Comparison of ENCODE assay signal across 11 cellular contexts in the genomic region with DNA sequence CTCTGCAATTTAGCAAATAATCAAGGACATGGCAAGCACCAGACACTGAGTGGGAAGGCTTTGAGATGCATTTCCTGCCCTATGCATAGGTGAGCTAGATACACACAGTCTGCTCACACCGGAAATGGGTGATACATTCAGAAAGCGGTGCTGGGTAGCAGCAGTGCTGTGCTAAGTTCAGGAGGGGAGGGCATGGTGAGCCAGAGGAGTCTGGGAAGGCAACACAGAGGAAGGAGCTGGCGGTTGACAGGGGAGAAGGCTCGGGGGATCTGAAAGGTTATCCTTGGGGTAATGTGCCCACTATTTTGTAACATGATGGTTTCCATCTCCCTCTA. TPM values are rescaled to one million over a fixed set of nuclear protein-coding genes. Genes with fewer than 3 reads are reported as not detected.
DNase-seq lines count a peak whose midpoint lies in the region; ATAC-seq and TF ChIP-seq lines count a peak whose summit lies in the region.
"Had no signal": no experiment of that assay in that cellular context is flagged by ENCODE, and none has a peak within 500 bp of the region (broad histone marks: within the 10 kb centered on the region; RNA-seq: fewer than 3 reads in every experiment).

No MANE protein-coding gene starts in this region.

- intact Hi-C loops in activated naive CD4-positive, alpha-beta T cell treated with anti-CD3 and anti-CD28 coated beads for 36 hours (cut with micrococcal nuclease) = loop anchor here (1.0 to 5.0 kb wide), 7 partner anchors 11 to 173 kb away; a partner anchor contains a TSS

- H3K9me3 Mint-ChIP-seq in activated naive CD4-positive, alpha-beta T cell treated with anti-CD3 and anti-CD28 coated beads for 36 hours = no peaks in the 10 kb centered on the region
- no peaks in the 10 kb centered on the region for H3K9me3 Mint-ChIP-seq in WTC11

- peaks cover 3% of the 10 kb centered on the region for H3K36me3 Mint-ChIP-seq in activated naive CD4-positive, alpha-beta T cell treated with anti-CD3 and anti-CD28 coated beads for 36 hours (ENCODE audit: low read depth)
- no peaks in the 10 kb centered on the region for H3K36me3 Mint-ChIP-seq in WTC11

- no peak for TF ChIP-seq CTCF in WTC11 (IDR thresholded peaks at IDR 0.05)

- POLR2A ChIA-PET in WTC11 (lab: Charles Lee) = no interaction called here

- no peaks in the 10 kb centered on the region for H3K27me3 Mint-ChIP-seq in activated naive CD4-positive, alpha-beta T cell treated with anti-CD3 and anti-CD28 coated beads for 36 hours (ENCODE audit: low read depth)
- no peaks in the 10 kb centered on the region for H3K27me3 Mint-ChIP-seq in WTC11 (ENCODE audit: low read depth)

- ATAC-seq in GM21360 (IDR thresholded peaks at IDR 0.05; ENCODE audit: unreplicated experiment) (peak; percentile 51), WTC11 (no peak), HG03342 (IDR thresholded peaks at IDR 0.05; ENCODE audit: unreplicated experiment) (no peak)
- ATAC-seq: PC-3 had no signal

- CTCF ChIA-PET in activated naive CD4-positive, alpha-beta T cell treated with anti-CD3 and anti-CD28 coated beads for 36 hours (lab: Charles Lee) = interaction anchor here (0.7 to 1.3 kb wide), 5 partner anchors 10 to 220 kb away, joined by 3 to 5 read pairs (median 3); no protein-coding TSS in a partner anchor
- CTCF ChIA-PET in WTC11 (lab: Charles Lee) = no interaction called here

- peak overlapping the region; percentile 90 for H3K27ac Mint-ChIP-seq in activated naive CD4-positive, alpha-beta T cell treated with anti-CD3 and anti-CD28 coated beads for 36 hours
- no peak overlapping the region for H3K27ac Mint-ChIP-seq in WTC11

- peaks cover 33% of the 10 kb centered on the region for H3K4me1 Mint-ChIP-seq in activated naive CD4-positive, alpha-beta T cell treated with anti-CD3 and anti-CD28 coated beads for 36 hours (ENCODE audit: low read depth)
- peaks cover 7% of the 10 kb centered on the region; the same call in 1 of the 2 replicates for H3K4me1 Mint-ChIP-seq in WTC11

- no peak overlapping the region for H3K4me3 Mint-ChIP-seq in activated naive CD4-positive, alpha-beta T cell treated with anti-CD3 and anti-CD28 coated beads for 36 hours
- no peak overlapping the region for H3K4me3 Mint-ChIP-seq in WTC11

- DNase-seq in activated CD4-positive, CD25-positive, alpha-beta regulatory T cell (lab: John Stamatoyannopoulos, UW) = peak in 3 of 4 experiments; percentile 19 to 34 (median 20)
- DNase-seq in activated naive CD4-positive, alpha-beta T cell treated with anti-CD3 and anti-CD28 coated beads for 36 hours = peak; percentile 90
- DNase-seq in stimulated activated CD4-positive, alpha-beta T cell treated with anti-CD3 and anti-CD28 coated beads, TNF-alpha, amount 100 ng/mL, for 1 hour (ENCODE audit: low read depth in 3 of 3, low spot score in 1 of 3) = peak in 2 of 3 donors; percentile 21 to 32
- DNase-seq in WTC11 (ENCODE audit: low spot score) (no peak), SHP77 (lab: John Stamatoyannopoulos, UW) (no peak), NCI-H146 treated with DMSO at 0.1 percent for 48 hours (lab: John Stamatoyannopoulos, UW; ENCODE audit: unreplicated experiment) (no peak)
- DNase-seq: foreskin melanocyte, KBM-7, PC-3 had no signal

TF ChIP-seq in WTC11, 78 proteins besides CTCF, POLR2A, EP300 and RAD21:
- TF ChIP-seq OVOL2 (CRISPR knock-in tag; IDR thresholded peaks at IDR 0.05; ENCODE audit: borderline replicate concordance) (no peak), EMX1 (CRISPR knock-in tag; IDR thresholded peaks at IDR 0.05) (no peak), JUN (CRISPR knock-in tag; IDR thresholded peaks at IDR 0.05) (no peak), ZNF138 (CRISPR knock-in tag; conservative IDR thresholded peaks at IDR 0.05) (no peak), ZNF671 (CRISPR knock-in tag; IDR thresholded peaks at IDR 0.05) (no peak), NFE2L1 (CRISPR knock-in tag; IDR thresholded peaks at IDR 0.05) (no peak), FOXP1 (CRISPR knock-in tag; IDR thresholded peaks at IDR 0.05; ENCODE audit: borderline replicate concordance) (no peak)
- TF ChIP-seq, protein P1, sequence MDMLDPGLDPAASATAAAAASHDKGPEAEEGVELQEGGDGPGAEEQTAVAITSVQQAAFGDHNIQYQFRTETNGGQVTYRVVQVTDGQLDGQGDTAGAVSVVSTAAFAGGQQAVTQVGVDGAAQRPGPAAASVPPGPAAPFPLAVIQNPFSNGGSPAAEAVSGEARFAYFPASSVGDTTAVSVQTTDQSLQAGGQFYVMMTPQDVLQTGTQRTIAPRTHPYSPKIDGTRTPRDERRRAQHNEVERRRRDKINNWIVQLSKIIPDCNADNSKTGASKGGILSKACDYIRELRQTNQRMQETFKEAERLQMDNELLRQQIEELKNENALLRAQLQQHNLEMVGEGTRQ (CRISPR knock-in tag; IDR thresholded peaks at IDR 0.05) = no peak
- TF ChIP-seq, protein P2, sequence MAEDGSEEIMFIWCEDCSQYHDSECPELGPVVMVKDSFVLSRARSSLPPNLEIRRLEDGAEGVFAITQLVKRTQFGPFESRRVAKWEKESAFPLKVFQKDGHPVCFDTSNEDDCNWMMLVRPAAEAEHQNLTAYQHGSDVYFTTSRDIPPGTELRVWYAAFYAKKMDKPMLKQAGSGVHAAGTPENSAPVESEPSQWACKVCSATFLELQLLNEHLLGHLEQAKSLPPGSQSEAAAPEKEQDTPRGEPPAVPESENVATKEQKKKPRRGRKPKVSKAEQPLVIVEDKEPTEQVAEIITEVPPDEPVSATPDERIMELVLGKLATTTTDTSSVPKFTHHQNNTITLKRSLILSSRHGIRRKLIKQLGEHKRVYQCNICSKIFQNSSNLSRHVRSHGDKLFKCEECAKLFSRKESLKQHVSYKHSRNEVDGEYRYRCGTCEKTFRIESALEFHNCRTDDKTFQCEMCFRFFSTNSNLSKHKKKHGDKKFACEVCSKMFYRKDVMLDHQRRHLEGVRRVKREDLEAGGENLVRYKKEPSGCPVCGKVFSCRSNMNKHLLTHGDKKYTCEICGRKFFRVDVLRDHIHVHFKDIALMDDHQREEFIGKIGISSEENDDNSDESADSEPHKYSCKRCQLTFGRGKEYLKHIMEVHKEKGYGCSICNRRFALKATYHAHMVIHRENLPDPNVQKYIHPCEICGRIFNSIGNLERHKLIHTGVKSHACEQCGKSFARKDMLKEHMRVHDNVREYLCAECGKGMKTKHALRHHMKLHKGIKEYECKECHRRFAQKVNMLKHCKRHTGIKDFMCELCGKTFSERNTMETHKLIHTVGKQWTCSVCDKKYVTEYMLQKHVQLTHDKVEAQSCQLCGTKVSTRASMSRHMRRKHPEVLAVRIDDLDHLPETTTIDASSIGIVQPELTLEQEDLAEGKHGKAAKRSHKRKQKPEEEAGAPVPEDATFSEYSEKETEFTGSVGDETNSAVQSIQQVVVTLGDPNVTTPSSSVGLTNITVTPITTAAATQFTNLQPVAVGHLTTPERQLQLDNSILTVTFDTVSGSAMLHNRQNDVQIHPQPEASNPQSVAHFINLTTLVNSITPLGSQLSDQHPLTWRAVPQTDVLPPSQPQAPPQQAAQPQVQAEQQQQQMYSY (CRISPR knock-in tag; IDR thresholded peaks at IDR 0.05) = no peak

RNA-seq across cellular contexts. Expression of a gene that starts 57.4 kb away (rescaled TPM):
- 1 to 10 TPM; 2.1 to 2.9 TPM for total RNA-seq in activated naive CD4-positive, alpha-beta T cell treated with anti-CD3 and anti-CD28 coated beads for 36 hours
- 4.5 to 8.5 TPM (median 4.7 TPM) in 3 replicates for total RNA-seq in WTC11 (2021)

Comparison
In these comparisons a context has a peak if more than half of its experiments do, and no peak if none do; other contexts are left out.
1. DNase-seq: peak in activated CD4-positive, CD25-positive, alpha-beta regulatory T cell (3 of 4), activated naive CD4-positive, alpha-beta T cell treated with anti-CD3 and anti-CD28 coated beads for 36 hours (single experiment) and stimulated activated CD4-positive, alpha-beta T cell treated with anti-CD3 and anti-CD28 coated beads, TNF-alpha, amount 100 ng/mL, for 1 hour (2 of 3); none in WTC11 (single experiment), SHP77 (0 of 2) and NCI-H146 treated with DMSO at 0.1 percent for 48 hours (single experiment).